In genomic region chr10:541750-542371, GRCh38 we compare ENCODE assay signal across 1 cellular context.
TF ChIP-seq lines count a peak whose summit lies in the region.

No MANE protein-coding gene starts in this region.

TF ChIP-seq in HEK293, 187 proteins besides CTCF, POLR2A, EP300 and RAD21 (continued from another document and continues in another):
- TF ChIP-seq, protein P1, sequence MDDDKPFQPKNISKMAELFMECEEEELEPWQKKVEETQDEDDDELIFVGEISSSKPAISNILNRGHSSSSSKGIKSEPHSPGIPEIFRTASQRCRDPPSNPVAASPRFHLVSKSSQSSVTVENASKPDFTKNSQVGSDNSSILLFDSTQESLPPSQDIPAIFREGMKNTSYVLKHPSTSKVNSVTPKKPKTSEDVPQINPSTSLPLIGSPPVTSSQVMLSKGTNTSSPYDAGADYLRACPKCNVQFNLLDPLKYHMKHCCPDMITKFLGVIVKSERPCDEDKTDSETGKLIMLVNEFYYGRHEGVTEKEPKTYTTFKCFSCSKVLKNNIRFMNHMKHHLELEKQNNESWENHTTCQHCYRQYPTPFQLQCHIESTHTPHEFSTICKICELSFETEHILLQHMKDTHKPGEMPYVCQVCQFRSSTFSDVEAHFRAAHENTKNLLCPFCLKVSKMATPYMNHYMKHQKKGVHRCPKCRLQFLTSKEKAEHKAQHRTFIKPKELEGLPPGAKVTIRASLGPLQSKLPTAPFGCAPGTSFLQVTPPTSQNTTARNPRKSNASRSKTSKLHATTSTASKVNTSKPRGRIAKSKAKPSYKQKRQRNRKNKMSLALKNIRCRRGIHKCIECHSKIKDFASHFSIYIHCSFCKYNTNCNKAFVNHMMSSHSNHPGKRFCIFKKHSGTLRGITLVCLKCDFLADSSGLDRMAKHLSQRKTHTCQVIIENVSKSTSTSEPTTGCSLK (tag by site-specific recombination; IDR thresholded peaks at IDR 0.05): no peak
- TF ChIP-seq FEZF1 (tag by site-specific recombination; IDR thresholded peaks at IDR 0.05): no peak
- no peak for TF ChIP-seq HOXC10 (CRISPR knock-in tag; IDR thresholded peaks at IDR 0.05)
- no peak for TF ChIP-seq ZNF266 (tag by site-specific recombination; IDR thresholded peaks at IDR 0.05; ENCODE audit: low read depth)
- TF ChIP-seq, protein P2, sequence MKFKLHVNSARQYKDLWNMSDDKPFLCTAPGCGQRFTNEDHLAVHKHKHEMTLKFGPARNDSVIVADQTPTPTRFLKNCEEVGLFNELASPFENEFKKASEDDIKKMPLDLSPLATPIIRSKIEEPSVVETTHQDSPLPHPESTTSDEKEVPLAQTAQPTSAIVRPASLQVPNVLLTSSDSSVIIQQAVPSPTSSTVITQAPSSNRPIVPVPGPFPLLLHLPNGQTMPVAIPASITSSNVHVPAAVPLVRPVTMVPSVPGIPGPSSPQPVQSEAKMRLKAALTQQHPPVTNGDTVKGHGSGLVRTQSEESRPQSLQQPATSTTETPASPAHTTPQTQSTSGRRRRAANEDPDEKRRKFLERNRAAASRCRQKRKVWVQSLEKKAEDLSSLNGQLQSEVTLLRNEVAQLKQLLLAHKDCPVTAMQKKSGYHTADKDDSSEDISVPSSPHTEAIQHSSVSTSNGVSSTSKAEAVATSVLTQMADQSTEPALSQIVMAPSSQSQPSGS (tag by site-specific recombination; IDR thresholded peaks at IDR 0.05; ENCODE audit: low read depth): no peak
- TF ChIP-seq ZNF580 (tag by site-specific recombination; IDR thresholded peaks at IDR 0.05): no peak
- no peak for TF ChIP-seq ZNF37A (tag by site-specific recombination; IDR thresholded peaks at IDR 0.05)
- TF ChIP-seq, protein P3, sequence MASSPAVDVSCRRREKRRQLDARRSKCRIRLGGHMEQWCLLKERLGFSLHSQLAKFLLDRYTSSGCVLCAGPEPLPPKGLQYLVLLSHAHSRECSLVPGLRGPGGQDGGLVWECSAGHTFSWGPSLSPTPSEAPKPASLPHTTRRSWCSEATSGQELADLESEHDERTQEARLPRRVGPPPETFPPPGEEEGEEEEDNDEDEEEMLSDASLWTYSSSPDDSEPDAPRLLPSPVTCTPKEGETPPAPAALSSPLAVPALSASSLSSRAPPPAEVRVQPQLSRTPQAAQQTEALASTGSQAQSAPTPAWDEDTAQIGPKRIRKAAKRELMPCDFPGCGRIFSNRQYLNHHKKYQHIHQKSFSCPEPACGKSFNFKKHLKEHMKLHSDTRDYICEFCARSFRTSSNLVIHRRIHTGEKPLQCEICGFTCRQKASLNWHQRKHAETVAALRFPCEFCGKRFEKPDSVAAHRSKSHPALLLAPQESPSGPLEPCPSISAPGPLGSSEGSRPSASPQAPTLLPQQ (tag by site-specific recombination; IDR thresholded peaks at IDR 0.05): no peak
- no peak for TF ChIP-seq ZNF223 (tag by site-specific recombination; IDR thresholded peaks at IDR 0.05)
- TF ChIP-seq ZNF23 (tag by site-specific recombination; IDR thresholded peaks at IDR 0.05; ENCODE audit: borderline replicate concordance): no peak
- no peak for TF ChIP-seq HOXA7 (CRISPR knock-in tag; IDR thresholded peaks at IDR 0.05; ENCODE audit: borderline replicate concordance)
- TF ChIP-seq ZIC2 (tag by site-specific recombination; IDR thresholded peaks at IDR 0.05): peak; percentile 35; the same call in 1 of the 2 replicates
- TF ChIP-seq ZNF664 (tag by site-specific recombination; IDR thresholded peaks at IDR 0.05): no peak
- peak; percentile 56; the same call in 1 of the 2 replicates for TF ChIP-seq GLIS2 (tag by site-specific recombination; IDR thresholded peaks at IDR 0.05)
- TF ChIP-seq ZNF544 (tag by site-specific recombination; IDR thresholded peaks at IDR 0.05): no peak
- TF ChIP-seq YY1 (tag by site-specific recombination; IDR thresholded peaks at IDR 0.05): no peak
- no peak for TF ChIP-seq ZNF146 (tag by site-specific recombination; IDR thresholded peaks at IDR 0.05)
- TF ChIP-seq, protein P4, sequence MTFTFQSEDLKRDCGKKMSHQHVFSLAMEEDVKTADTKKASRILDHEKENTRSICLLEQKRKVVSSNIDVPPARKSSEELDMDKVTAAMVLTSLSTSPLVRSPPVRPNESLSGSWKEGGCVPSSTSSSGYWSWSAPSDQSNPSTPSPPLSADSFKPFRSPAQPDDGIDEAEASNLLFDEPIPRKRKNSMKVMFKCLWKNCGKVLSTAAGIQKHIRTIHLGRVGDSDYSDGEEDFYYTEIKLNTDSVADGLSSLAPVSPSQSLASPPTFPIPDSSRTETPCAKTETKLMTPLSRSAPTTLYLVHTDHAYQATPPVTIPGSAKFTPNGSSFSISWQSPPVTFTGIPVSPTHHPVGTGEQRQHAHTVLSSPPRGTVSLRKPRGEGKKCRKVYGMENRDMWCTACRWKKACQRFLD (tag by site-specific recombination; IDR thresholded peaks at IDR 0.05): no peak
- TF ChIP-seq, protein P5, sequence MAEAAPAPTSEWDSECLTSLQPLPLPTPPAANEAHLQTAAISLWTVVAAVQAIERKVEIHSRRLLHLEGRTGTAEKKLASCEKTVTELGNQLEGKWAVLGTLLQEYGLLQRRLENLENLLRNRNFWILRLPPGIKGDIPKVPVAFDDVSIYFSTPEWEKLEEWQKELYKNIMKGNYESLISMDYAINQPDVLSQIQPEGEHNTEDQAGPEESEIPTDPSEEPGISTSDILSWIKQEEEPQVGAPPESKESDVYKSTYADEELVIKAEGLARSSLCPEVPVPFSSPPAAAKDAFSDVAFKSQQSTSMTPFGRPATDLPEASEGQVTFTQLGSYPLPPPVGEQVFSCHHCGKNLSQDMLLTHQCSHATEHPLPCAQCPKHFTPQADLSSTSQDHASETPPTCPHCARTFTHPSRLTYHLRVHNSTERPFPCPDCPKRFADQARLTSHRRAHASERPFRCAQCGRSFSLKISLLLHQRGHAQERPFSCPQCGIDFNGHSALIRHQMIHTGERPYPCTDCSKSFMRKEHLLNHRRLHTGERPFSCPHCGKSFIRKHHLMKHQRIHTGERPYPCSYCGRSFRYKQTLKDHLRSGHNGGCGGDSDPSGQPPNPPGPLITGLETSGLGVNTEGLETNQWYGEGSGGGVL (tag by site-specific recombination; IDR thresholded peaks at IDR 0.05): no peak
- TF ChIP-seq, protein P6, sequence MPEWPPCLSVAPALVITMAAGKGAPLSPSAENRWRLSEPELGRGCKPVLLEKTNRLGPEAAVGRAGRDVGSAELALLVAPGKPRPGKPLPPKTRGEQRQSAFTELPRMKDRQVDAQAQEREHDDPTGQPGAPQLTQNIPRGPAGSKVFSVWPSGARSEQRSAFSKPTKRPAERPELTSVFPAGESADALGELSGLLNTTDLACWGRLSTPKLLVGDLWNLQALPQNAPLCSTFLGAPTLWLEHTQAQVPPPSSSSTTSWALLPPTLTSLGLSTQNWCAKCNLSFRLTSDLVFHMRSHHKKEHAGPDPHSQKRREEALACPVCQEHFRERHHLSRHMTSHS (tag by site-specific recombination; IDR thresholded peaks at IDR 0.05): no peak
- TF ChIP-seq RBAK (tag by site-specific recombination; IDR thresholded peaks at IDR 0.05): no peak
- 0 out of 2 replicates have a peak, but pooled peaks have one; percentile 40 for TF ChIP-seq KLF10 (tag by site-specific recombination; IDR thresholded peaks at IDR 0.05)
- no peak for TF ChIP-seq ZNF513 (tag by site-specific recombination; IDR thresholded peaks at IDR 0.05)
- TF ChIP-seq ZNF610 (tag by site-specific recombination; IDR thresholded peaks at IDR 0.05; ENCODE audit: borderline replicate concordance): no peak
- no peak for TF ChIP-seq ZNF174 (tag by site-specific recombination; IDR thresholded peaks at IDR 0.05)
- TF ChIP-seq ZNF184 (tag by site-specific recombination; IDR thresholded peaks at IDR 0.05): no peak
- TF ChIP-seq ZNF274 (IDR thresholded peaks at IDR 0.05; ENCODE audit: low read length): no peak
- no peak for TF ChIP-seq ZNF274 (tag by site-specific recombination; IDR thresholded peaks at IDR 0.05; ENCODE audit: borderline replicate concordance)
- no peak for TF ChIP-seq ZNF518A (tag by site-specific recombination; conservative IDR thresholded peaks at IDR 0.05; ENCODE audit: low read depth)
- TF ChIP-seq ZNF529 (tag by site-specific recombination; IDR thresholded peaks at IDR 0.05; ENCODE audit: insufficient replicate concordance): no peak
- no peak for TF ChIP-seq ZNF19 (tag by site-specific recombination; IDR thresholded peaks at IDR 0.05; ENCODE audit: low read depth)
- TF ChIP-seq KLF16 (tag by site-specific recombination; IDR thresholded peaks at IDR 0.05): no peak
- TF ChIP-seq, protein P7, sequence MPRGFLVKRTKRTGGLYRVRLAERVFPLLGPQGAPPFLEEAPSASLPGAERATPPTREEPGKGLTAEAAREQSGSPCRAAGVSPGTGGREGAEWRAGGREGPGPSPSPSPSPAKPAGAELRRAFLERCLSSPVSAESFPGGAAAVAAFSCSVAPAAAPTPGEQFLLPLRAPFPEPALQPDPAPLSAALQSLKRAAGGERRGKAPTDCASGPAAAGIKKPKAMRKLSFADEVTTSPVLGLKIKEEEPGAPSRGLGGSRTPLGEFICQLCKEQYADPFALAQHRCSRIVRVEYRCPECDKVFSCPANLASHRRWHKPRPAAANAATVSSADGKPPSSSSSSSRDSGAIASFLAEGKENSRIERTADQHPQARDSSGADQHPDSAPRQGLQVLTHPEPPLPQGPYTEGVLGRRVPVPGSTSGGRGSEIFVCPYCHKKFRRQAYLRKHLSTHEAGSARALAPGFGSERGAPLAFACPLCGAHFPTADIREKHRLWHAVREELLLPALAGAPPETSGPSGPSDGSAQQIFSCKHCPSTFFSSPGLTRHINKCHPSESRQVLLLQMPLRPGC (tag by site-specific recombination; IDR thresholded peaks at IDR 0.05): no peak
- TF ChIP-seq GLI2 (tag by site-specific recombination; IDR thresholded peaks at IDR 0.05; ENCODE audit: borderline replicate concordance, low read depth): no peak
- TF ChIP-seq ZNF48 (tag by site-specific recombination; IDR thresholded peaks at IDR 0.05): no peak
- TF ChIP-seq ZNF596 (tag by site-specific recombination; IDR thresholded peaks at IDR 0.05): no peak
- TF ChIP-seq IKZF3 (tag by site-specific recombination; IDR thresholded peaks at IDR 0.05): no peak
- no peak for TF ChIP-seq ZSCAN5A (tag by site-specific recombination; IDR thresholded peaks at IDR 0.05)
- TF ChIP-seq ZNF626 (tag by site-specific recombination; IDR thresholded peaks at IDR 0.05): no peak
- no peak for TF ChIP-seq ZNF121 (tag by site-specific recombination; IDR thresholded peaks at IDR 0.05)
- no peak for TF ChIP-seq ZNF585B (tag by site-specific recombination; IDR thresholded peaks at IDR 0.05)
- TF ChIP-seq ZNF133 (tag by site-specific recombination; IDR thresholded peaks at IDR 0.05): no peak
